In the genomic region with DNA sequence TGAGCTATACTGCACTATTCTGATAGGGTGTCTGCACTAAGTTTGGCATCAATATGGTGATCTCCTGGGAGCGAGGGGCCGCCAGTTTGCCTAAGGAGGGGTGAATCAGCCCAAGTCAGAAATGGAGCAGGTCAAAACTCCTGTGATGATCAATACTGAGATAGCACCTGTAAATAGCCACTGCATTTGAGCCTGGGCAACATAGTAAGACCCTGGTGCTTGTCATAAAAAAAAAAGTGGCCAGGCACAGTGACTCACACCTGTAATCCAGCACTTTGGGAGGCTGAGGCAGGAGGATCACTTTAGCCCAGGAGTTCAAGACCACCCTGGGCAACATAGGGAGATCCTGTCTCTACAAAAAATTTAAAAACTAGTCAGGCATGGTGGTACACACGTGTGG, we compare ENCODE assay signal across 8 cellular contexts.
"Had no signal": no experiment of that assay in that cellular context is flagged by ENCODE, and none has a peak within 500 bp of the region (broad histone marks: within the 10 kb centered on the region; RNA-seq: fewer than 3 reads in every experiment).

No MANE protein-coding gene starts in this region.

- H3K4me3 ChIP-seq: GM12878 had no signal

- DNase-seq: GDM1, GF-D8 had no signal

- ATAC-seq: GM12878 had no signal

- FAIRE-seq: G401.6, GM12878, GM12891, GM12892, GM18507, GM19239 had no signal
